1 cellular context compared by ENCODE assay signal in genomic region chr1:99069146-99069545, GRCh38.
TF ChIP-seq lines count a peak whose summit lies in the region.

No MANE protein-coding gene starts in this region.

TF ChIP-seq in H1, 55 proteins besides CTCF, POLR2A, EP300 and RAD21:
- TF ChIP-seq CEBPB (IDR thresholded peaks at IDR 0.05; ENCODE audit: low read depth, low read length) = no peak
- 0 out of 2 replicates have a peak, but pooled peaks have one; percentile 37 for TF ChIP-seq TCF12 (IDR thresholded peaks at IDR 0.05; ENCODE audit: low read depth, low read length)
- TF ChIP-seq TAF1 (IDR thresholded peaks at IDR 0.05; ENCODE audit: low read depth, low read length) = no peak
- 0 out of 4 replicates have a peak, but pooled peaks of 1 of the 2 experiments have one; percentile 23 for TF ChIP-seq SIN3A (conservative IDR thresholded peaks at IDR 0.05 in 1 of 2, IDR thresholded peaks at IDR 0.05 in 1 of 2; ENCODE audit: low read depth in 1 of 2, low read length in 2 of 2)
- TF ChIP-seq SIRT6 (IDR thresholded peaks at IDR 0.05; ENCODE audit: low read length) = no peak
- no peak for TF ChIP-seq CBX5 (IDR thresholded peaks at IDR 0.05; ENCODE audit: low read depth, low read length)
- no peak for TF ChIP-seq HDAC2 (IDR thresholded peaks at IDR 0.05; ENCODE audit: borderline replicate concordance in 1 of 2, low read depth in 2 of 2, low read length in 2 of 2)
- TF ChIP-seq CHD2 (IDR thresholded peaks at IDR 0.05; ENCODE audit: low read length) = 0 out of 2 replicates have a peak, but pooled peaks have one; percentile 19
